9 cellular contexts compared by ENCODE assay signal in the genomic region with DNA sequence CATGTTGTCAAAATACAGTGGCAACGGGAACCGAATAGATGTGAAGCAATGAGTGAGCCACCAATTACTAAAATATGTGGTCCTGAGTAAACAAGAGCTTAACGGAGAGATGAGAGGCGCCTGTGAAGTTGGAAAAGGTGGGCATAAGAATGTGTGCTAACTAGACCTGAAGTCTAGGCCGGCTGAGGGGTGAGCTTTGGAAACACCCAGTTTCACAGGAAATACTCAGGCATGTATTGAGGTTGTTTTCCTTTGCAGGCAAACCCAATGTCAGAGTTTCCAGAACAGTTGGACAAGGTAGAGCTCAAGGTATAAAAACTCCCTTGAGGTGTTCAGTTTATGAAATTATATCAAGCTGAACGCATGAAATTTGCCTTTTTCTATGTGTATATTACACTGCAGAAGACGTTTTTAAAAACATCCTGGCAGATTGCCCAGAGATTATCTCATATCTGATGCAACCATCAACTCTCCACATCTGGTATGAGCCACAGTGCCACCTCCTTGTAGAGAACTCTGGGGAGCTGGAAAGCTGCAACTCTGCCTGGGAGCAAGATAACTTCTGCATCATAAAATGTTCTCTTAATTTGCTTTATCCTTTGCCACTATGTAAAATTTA. TPM values are rescaled to one million over a fixed set of nuclear protein-coding genes. Genes with fewer than 3 reads are reported as not detected.
DNase-seq lines count a peak whose midpoint lies in the region; ATAC-seq, FAIRE-seq and TF ChIP-seq lines count a peak whose summit lies in the region.
"Had no signal": no experiment of that assay in that cellular context is flagged by ENCODE, and none has a peak within 500 bp of the region (broad histone marks: within the 10 kb centered on the region; RNA-seq: fewer than 3 reads in every experiment).

No MANE protein-coding gene starts in this region.

- peak overlapping the region; percentile 7 for H3K4me3 Mint-ChIP-seq in T-helper 17 cell

- H4K20me1 ChIP-seq in MM.1S (ENCODE audit: insufficient read depth, low read length): no peaks in the 10 kb centered on the region

- peak overlapping the region; percentile 49; the same call in 1 of the 2 replicates for H3K4me2 ChIP-seq in MM.1S (ENCODE audit: low read depth, low read length)

- no peak for TF ChIP-seq CTCF in MM.1S (IDR thresholded peaks at IDR 0.05; ENCODE audit: low read length)

- peak; percentile 86 for DNase-seq in ELR (ENCODE audit: low read depth)
- peak; percentile 53 for DNase-seq in MM.1S
- DNase-seq in T-helper 17 cell: no peak
- DNase-seq in kidney glomerular epithelial cell (lab: John Stamatoyannopoulos, UW): peak; percentile 39
- no peak for DNase-seq in small intestine
- DNase-seq in NCI-H226: no peak

- no peak overlapping the region for H3K27ac Mint-ChIP-seq in T-helper 17 cell
- H3K27ac Mint-ChIP-seq: T-cell had no signal

- peak overlapping the region; percentile 50; the same call in 1 of the 2 replicates for H2AFZ ChIP-seq in MM.1S (ENCODE audit: low read length)

- H3K36me3 ChIP-seq in MM.1S (replicated peaks; ENCODE audit: insufficient read depth, low read length) (no peaks in the 10 kb centered on the region), small intestine (ENCODE audit: control insufficient read depth in 2 of 2, insufficient read depth in 2 of 2, low read length in 2 of 2) (no peaks in the 10 kb centered on the region)

- H3K27ac ChIP-seq in MM.1S (ENCODE audit: low read length) (peak overlapping the region; percentile 11; the same call in 1 of the 2 replicates), small intestine (ENCODE audit: low read depth in 1 of 2, low read length in 1 of 2) (no peak overlapping the region)

- H3K27me3 Mint-ChIP-seq in T-helper 17 cell: no peaks in the 10 kb centered on the region

- FAIRE-seq in small intestine (lab: Jason Lieb, UNC): no peak
- FAIRE-seq: islet of Langerhans had no signal

- H3K4me3 ChIP-seq in MM.1S (ENCODE audit: low read length) (0 out of 2 replicates have a peak overlapping the region, but pooled peaks have one; percentile 5), small intestine (ENCODE audit: low read depth in 1 of 2, low read length in 2 of 2) (no peak overlapping the region)

- no peaks in the 10 kb centered on the region for H3K27me3 ChIP-seq in MM.1S (replicated peaks; ENCODE audit: insufficient read depth, low read length)
- no peaks in the 10 kb centered on the region for H3K27me3 ChIP-seq in small intestine (ENCODE audit: control insufficient read depth in 2 of 2, insufficient read depth in 2 of 2, low read length in 2 of 2)

- H3K9me3 ChIP-seq in MM.1S (replicated peaks; ENCODE audit: insufficient read depth, low read length) (no peaks in the 10 kb centered on the region), T-helper 17 cell (ENCODE audit: control insufficient read depth, low read length, poor library complexity, severe bottlenecking) (no peaks in the 10 kb centered on the region), small intestine (ENCODE audit: control insufficient read depth, low read depth) (no peaks in the 10 kb centered on the region)

- no peak overlapping the region for H3K9ac ChIP-seq in MM.1S (ENCODE audit: low read length)

- 62 to 70% (median 65%) methylated on average over 7 of the region's 7 CpGs for WGBS in small intestine, 3 donors

- H3K79me2 ChIP-seq in MM.1S (ENCODE audit: low read length): peaks cover 10% of the 10 kb centered on the region

- no peaks in the 10 kb centered on the region for H3K36me3 Mint-ChIP-seq in T-helper 17 cell (ENCODE audit: low read depth)
- H3K36me3 Mint-ChIP-seq: T-cell had no signal

- peaks cover 3% of the 10 kb centered on the region for H3F3A ChIP-seq in MM.1S (ENCODE audit: insufficient read depth, low read length)

- H3K9me2 ChIP-seq in MM.1S (replicated peaks; ENCODE audit: insufficient read depth, low read length): no peaks in the 10 kb centered on the region

- peaks cover 21% of the 10 kb centered on the region for H3K4me1 ChIP-seq in MM.1S (ENCODE audit: low read length)
- H3K4me1 ChIP-seq in small intestine (ENCODE audit: control insufficient read depth in 2 of 2, insufficient read depth in 1 of 2, low read depth in 1 of 2, low read length in 1 of 2): peaks cover 3 to 4% of the 10 kb centered on the region in 2 donors

- H3K4me1 Mint-ChIP-seq in T-helper 17 cell: peaks cover 13% of the 10 kb centered on the region

- ATAC-seq in T-helper 17 cell (no peak), GM18511 (IDR thresholded peaks at IDR 0.05; ENCODE audit: unreplicated experiment) (no peak)
- ATAC-seq: T-cell had no signal

RNA-seq across cellular contexts. Expression of gene WDSUB1, which starts 3.9 kb away (rescaled TPM):
- 1 to 10 TPM; 4.4 to 5.9 TPM for total RNA-seq in T-helper 17 cell
- polyA plus RNA-seq in small intestine: 1 to 10 TPM; 7.0 to 9.4 (median 7.6) TPM

Comparison
In these comparisons a context has a peak if more than half of its experiments do, and no peak if none do; other contexts are left out.
1. DNase-seq: peak in ELR (single experiment), MM.1S (single experiment) and kidney glomerular epithelial cell (single experiment); none in T-helper 17 cell (0 of 3), small intestine (single experiment) and NCI-H226 (single experiment).